In genomic region chr20:17682103-17682888, GRCh38 we compare ENCODE assay signal across 8 cellular contexts. TPM values are rescaled to one million over a fixed set of nuclear protein-coding genes. Genes with fewer than 3 reads are reported as not detected.
DNase-seq lines count a peak whose midpoint lies in the region; ATAC-seq and TF ChIP-seq lines count a peak whose summit lies in the region.

A gene with protein sequence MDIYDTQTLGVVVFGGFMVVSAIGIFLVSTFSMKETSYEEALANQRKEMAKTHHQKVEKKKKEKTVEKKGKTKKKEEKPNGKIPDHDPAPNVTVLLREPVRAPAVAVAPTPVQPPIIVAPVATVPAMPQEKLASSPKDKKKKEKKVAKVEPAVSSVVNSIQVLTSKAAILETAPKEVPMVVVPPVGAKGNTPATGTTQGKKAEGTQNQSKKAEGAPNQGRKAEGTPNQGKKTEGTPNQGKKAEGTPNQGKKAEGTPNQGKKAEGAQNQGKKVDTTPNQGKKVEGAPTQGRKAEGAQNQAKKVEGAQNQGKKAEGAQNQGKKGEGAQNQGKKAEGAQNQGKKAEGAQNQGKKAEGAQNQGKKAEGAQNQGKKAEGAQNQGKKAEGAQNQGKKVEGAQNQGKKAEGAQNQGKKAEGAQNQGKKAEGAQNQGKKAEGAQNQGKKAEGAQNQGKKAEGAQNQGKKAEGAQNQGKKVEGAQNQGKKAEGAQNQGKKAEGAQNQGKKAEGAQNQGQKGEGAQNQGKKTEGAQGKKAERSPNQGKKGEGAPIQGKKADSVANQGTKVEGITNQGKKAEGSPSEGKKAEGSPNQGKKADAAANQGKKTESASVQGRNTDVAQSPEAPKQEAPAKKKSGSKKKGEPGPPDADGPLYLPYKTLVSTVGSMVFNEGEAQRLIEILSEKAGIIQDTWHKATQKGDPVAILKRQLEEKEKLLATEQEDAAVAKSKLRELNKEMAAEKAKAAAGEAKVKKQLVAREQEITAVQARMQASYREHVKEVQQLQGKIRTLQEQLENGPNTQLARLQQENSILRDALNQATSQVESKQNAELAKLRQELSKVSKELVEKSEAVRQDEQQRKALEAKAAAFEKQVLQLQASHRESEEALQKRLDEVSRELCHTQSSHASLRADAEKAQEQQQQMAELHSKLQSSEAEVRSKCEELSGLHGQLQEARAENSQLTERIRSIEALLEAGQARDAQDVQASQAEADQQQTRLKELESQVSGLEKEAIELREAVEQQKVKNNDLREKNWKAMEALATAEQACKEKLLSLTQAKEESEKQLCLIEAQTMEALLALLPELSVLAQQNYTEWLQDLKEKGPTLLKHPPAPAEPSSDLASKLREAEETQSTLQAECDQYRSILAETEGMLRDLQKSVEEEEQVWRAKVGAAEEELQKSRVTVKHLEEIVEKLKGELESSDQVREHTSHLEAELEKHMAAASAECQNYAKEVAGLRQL (N-terminal part only) (minus strand): TSS chr20:17682242. CDS start chr20:17660507, 21,735 bp downstream.

- H3K27ac ChIP-seq in AG04450 (ENCODE audit: low read depth, low read length) (peak within 1 kb of the TSS; percentile 89), VCaP (peak within 1 kb of the TSS; percentile 81), breast epithelium (peak within 1 kb of the TSS; percentile 93 to 97), skin epidermis (peak within 1 kb of the TSS; percentile 66 to 92 (median 89))

- intact Hi-C loops in breast epithelium (cut with DNase I; ENCODE audit: low total_unique reads) = loop anchor here (10.0 kb wide), 1 partner anchor 213 kb away; no protein-coding TSS in a partner anchor

- H3K27me3 ChIP-seq in AG04450 (ENCODE audit: control insufficient read depth, insufficient read depth, low read length) (peaks cover 5% of the 10 kb centered on the region), breast epithelium (no peaks in the 10 kb centered on the region)

- H3K36me3 ChIP-seq in breast epithelium = no peaks in the 10 kb centered on the region

- POLR2A ChIA-PET in AG04450 (lab: Yijun Ruan, JAX) = interaction anchor here (0.6 to 3.8 kb wide), 44 partner anchors 9 to 286 kb away, joined by 3 to 53 read pairs (median 5); partner anchors contain the start of genes DSTN, MGME1 and SNX5

- H3K4me1 ChIP-seq in breast epithelium = peaks cover 4 to 5% of the 10 kb centered on the region in 2 donors

- CTCF ChIA-PET in AG04450 (lab: Charles Lee) = interaction anchor here (0.6 to 3.1 kb wide), 33 partner anchors 9 to 913 kb away, joined by 3 to 20 read pairs (median 4); partner anchors contain the start of gene BANF2

- TF ChIP-seq CTCF in AG04450 (IDR thresholded peaks at IDR 0.05; ENCODE audit: low read depth, low read length) (peak; percentile 77), VCaP (conservative IDR thresholded peaks at IDR 0.05) (peak; percentile 76), breast epithelium (IDR thresholded peaks at IDR 0.05) (peak; percentile 59 to 78 (median 70))

- DNase-seq in AG04450 (ENCODE audit: low read depth, low spot score) (peak; percentile 94), NCI-H2196 (lab: John Stamatoyannopoulos, UW; ENCODE audit: unreplicated experiment) (peak; percentile 97), breast epithelium (ENCODE audit: low spot score in 2 of 2) (peak; percentile 97 to 98)

- H3K4me3 ChIP-seq in AG04450 (ENCODE audit: low read depth, low read length) = peak within 1 kb of the TSS; percentile 79
- peak within 1 kb of the TSS; percentile 71 to 95 (median 86) for H3K4me3 ChIP-seq in breast epithelium
- H3K4me3 ChIP-seq in iPS-18c (ENCODE audit: insufficient read depth, low read depth, low read length) = peak within 1 kb of the TSS; percentile 90
- H3K4me3 ChIP-seq in skin epidermis = peak within 1 kb of the TSS; percentile 66 to 90 (median 83)

- peak; percentile 78 for TF ChIP-seq POLR2A in breast epithelium (IDR thresholded peaks at IDR 0.05)

- ATAC-seq in GM18870 (IDR thresholded peaks at IDR 0.05; ENCODE audit: unreplicated experiment) (peak; percentile 82), HG03135 (IDR thresholded peaks at IDR 0.05; ENCODE audit: unreplicated experiment) (peak; percentile 88)

- H3K9me3 ChIP-seq in AG04450 (ENCODE audit: control insufficient read depth, insufficient read depth, low read length) (peaks cover 11% of the 10 kb centered on the region), breast epithelium (no peaks in the 10 kb centered on the region), iPS-18c (ENCODE audit: control insufficient read depth, insufficient read depth, low read length) (no peaks in the 10 kb centered on the region)

RNA-seq across cellular contexts. Expression of the gene that starts here (rescaled TPM):
- polyA plus RNA-seq in AG04450 (2011; rRNA removed) = 151 and 153 TPM in 2 replicates
- polyA minus RNA-seq in AG04450 (2011; rRNA and poly(A)+ RNA removed) = 115 and 130 TPM in 2 replicates
- total RNA-seq in breast epithelium = 10 to 100 TPM; 49.8 to 92.4 (median 78.0) TPM

Comparison
In these comparisons a context has a peak if more than half of its experiments do, and no peak if none do; other contexts are left out.
1. Peak in every context shown above with its lines: DNase-seq, ATAC-seq, H3K4me3 ChIP-seq and H3K27ac ChIP-seq.